In genomic region chr13:85665286-85665685, GRCh38 we compare ENCODE assay signal across 13 cellular contexts.
A peak's percentile ranks its signal among the peaks of the same experiment; 100 is the strongest.
DNase-seq lines count a peak whose midpoint lies in the region; ATAC-seq, FAIRE-seq and TF ChIP-seq lines count a peak whose summit lies in the region.
"Had no signal": no experiment of that assay in that cellular context is flagged by ENCODE, and none has a peak within 500 bp of the region (broad histone marks: within the 10 kb centered on the region; RNA-seq: fewer than 3 reads in every experiment).

No MANE protein-coding gene starts in this region.

- no peak overlapping the region for H3K4me2 ChIP-seq in IMR-90 (ENCODE audit: low read depth, low read length)
- H3K4me2 ChIP-seq: BLaER1 had no signal

- intact Hi-C loops in IMR-90 (cut with micrococcal nuclease) = no loop called here

- H3K27ac ChIP-seq in IMR-90 (ENCODE audit: insufficient read depth, low read length) = peak overlapping the region; percentile 15; the same call in 1 of the 2 replicates
- H3K27ac ChIP-seq: BLaER1, dorsolateral prefrontal cortex, GM23248, upper lobe of right lung had no signal

- dilution Hi-C loops in IMR-90 (cut with HindIII; ENCODE audit: low sequenced_read_pairs, unreplicated experiment) = no loop called here

- no peak overlapping the region; the same call in 1 of the 2 replicates for H3K18ac ChIP-seq in IMR-90 (ENCODE audit: low read depth, low read length)

- H4K5ac ChIP-seq in IMR-90 (ENCODE audit: low read depth, low read length) = peak overlapping the region; percentile 49; the same call in 1 of the 2 replicates

- DNase-seq in CMK (ENCODE audit: low read depth) (peak; percentile 44), IMR-90 (peak; percentile 82), SHP77 treated with DMSO at 0.1 percent for 48 hours (lab: John Stamatoyannopoulos, UW) (peak; percentile 89), fibroblast of mammary gland (ENCODE audit: low read depth) (peak; percentile 1), frontal cortex (ENCODE audit: low spot score in 2 of 2) (no peak), mesenteric fat pad (ENCODE audit: low spot score) (no peak), RKO (ENCODE audit: low spot score) (no peak)
- DNase-seq in activated CD8-positive, alpha-beta memory T cell treated with anti-CD3 and anti-CD28 coated beads, Interleukin-2, amount 50 U/mL, for 48 hours = no peak
- DNase-seq: dorsolateral prefrontal cortex, GM23248, retina, upper lobe of right lung had no signal

- no peaks in the 10 kb centered on the region for H4K20me1 ChIP-seq in IMR-90 (ENCODE audit: insufficient read depth, low read length)
- H4K20me1 ChIP-seq: BLaER1 had no signal

- WGBS in IMR-90 (ENCODE audit: extremely low coverage in 2 of 2, insufficient read length in 1 of 2), 2 experiments = 100% methylated on average over 1 of the region's 4 CpGs; no CpG with 5 or more reads in 1 of the 2 experiments

- ATAC-seq in IMR-90 (ENCODE audit: low read depth) = peak; percentile 77
- ATAC-seq: upper lobe of right lung had no signal

- no peak overlapping the region for H2AK9ac ChIP-seq in IMR-90 (replicated peaks; ENCODE audit: low read depth, low read length, poor library complexity)

- no peak overlapping the region for H2BK15ac ChIP-seq in IMR-90 (ENCODE audit: low read depth, low read length)

- H3K79me1 ChIP-seq in IMR-90 (ENCODE audit: low read depth in 1 of 2, low read length in 2 of 2) = no peaks in the 10 kb centered on the region

- in situ Hi-C loops in IMR-90 (cut with MboI; ENCODE audit: low sequenced_read_pairs) = no loop called here

- no peak overlapping the region for H3K23ac ChIP-seq in IMR-90 (ENCODE audit: low read depth, low read length)

- H3K9me1 ChIP-seq in IMR-90 (ENCODE audit: insufficient read depth, low read length) = no peaks in the 10 kb centered on the region

- H4K8ac ChIP-seq in IMR-90 (ENCODE audit: low read depth in 2 of 2, low read length in 2 of 2) = peak overlapping the region in 1 of 2 experiments; percentile 4; a peak in 2 of 4 replicates

- H2BK20ac ChIP-seq in IMR-90 (ENCODE audit: low read depth, low read length) = no peak overlapping the region; the same call in 1 of the 2 replicates

- no peaks in the 10 kb centered on the region; the same call in 1 of the 2 replicates for H3K4me1 ChIP-seq in IMR-90 (ENCODE audit: control insufficient read depth, insufficient read depth, low read length)
- H3K4me1 ChIP-seq: BLaER1, upper lobe of right lung had no signal

- H3K9me3 ChIP-seq in IMR-90 (ENCODE audit: control insufficient read depth, insufficient read depth, low read length) = no peaks in the 10 kb centered on the region
- H3K9me3 ChIP-seq: BLaER1, upper lobe of right lung had no signal

- H3K27me3 ChIP-seq in IMR-90 (ENCODE audit: control insufficient read depth, insufficient read depth, low read length) = no peaks in the 10 kb centered on the region
- H3K27me3 ChIP-seq: BLaER1, dorsolateral prefrontal cortex, upper lobe of right lung had no signal

- CTCF ChIA-PET in IMR-90 (lab: Yijun Ruan, JAX) = no interaction called here

- H3K4me3 ChIP-seq in IMR-90 (ENCODE audit: insufficient read depth, low read depth, low read length) (no peak overlapping the region), fibroblast of mammary gland (ENCODE audit: control insufficient read depth, low read depth, low read length) (no peak overlapping the region)
- H3K4me3 ChIP-seq: BLaER1, dorsolateral prefrontal cortex, GM23248, upper lobe of right lung had no signal

- POLR2A ChIA-PET in IMR-90 (lab: Charles Lee; ENCODE audit: unreplicated experiment) = no interaction called here

- no peak for FAIRE-seq in frontal cortex (lab: Jason Lieb, UNC)

- no peak overlapping the region for H4K91ac ChIP-seq in IMR-90 (ENCODE audit: insufficient read depth, low read depth, low read length)

- no peak for TF ChIP-seq POLR2A in IMR-90 (IDR thresholded peaks at IDR 0.05; ENCODE audit: low read depth, low read length)

- H3K14ac ChIP-seq in IMR-90 (replicated peaks; ENCODE audit: low read depth, low read length) = no peak overlapping the region

- no peak overlapping the region for H2AFZ ChIP-seq in IMR-90 (replicated peaks; ENCODE audit: low read length, poor library complexity)
- H2AFZ ChIP-seq: GM23248 had no signal

- no peak overlapping the region for H2AK5ac ChIP-seq in IMR-90 (ENCODE audit: low read depth, low read length)

- H2BK5ac ChIP-seq in IMR-90 (ENCODE audit: low read depth, low read length, poor library complexity, severe bottlenecking) = peak overlapping the region; percentile 94

- peak overlapping the region; percentile 19; the same call in 1 of the 2 replicates for H3K4ac ChIP-seq in IMR-90 (ENCODE audit: low read depth, low read length)

- H3K56ac ChIP-seq in IMR-90 (ENCODE audit: extremely low read depth, insufficient read depth, low read length) = no peak overlapping the region

- no TSS peak for BruUV-seq in IMR-90 (replicated peaks; lab: Mats Ljungman, UMichigan)

- H3K9ac ChIP-seq in IMR-90 (ENCODE audit: low read depth, low read length) = no peak overlapping the region
- H3K9ac ChIP-seq: BLaER1, GM23248 had no signal

- H3K36me3 ChIP-seq in IMR-90 (ENCODE audit: control insufficient read depth, insufficient read depth, low read length) = no peaks in the 10 kb centered on the region
- H3K36me3 ChIP-seq: BLaER1, upper lobe of right lung had no signal

- no peak overlapping the region for H2BK120ac ChIP-seq in IMR-90 (ENCODE audit: low read depth, low read length)

- TF ChIP-seq CTCF in IMR-90 (conservative IDR thresholded peaks at IDR 0.05; ENCODE audit: low read depth, low read length) (no peak), fibroblast of mammary gland (conservative IDR thresholded peaks at IDR 0.05; ENCODE audit: control insufficient read depth, insufficient read depth, low read depth, low read length) (no peak)

- no peak for TF ChIP-seq RAD21 in IMR-90 (IDR thresholded peaks at IDR 0.05; ENCODE audit: low read length)

TF ChIP-seq in IMR-90, 13 proteins besides CTCF, POLR2A, EP300 and RAD21:
- TF ChIP-seq MAFK (IDR thresholded peaks at IDR 0.05; ENCODE audit: low read depth, low read length) = peak; percentile 92
- peak; percentile 99 for TF ChIP-seq NFE2L2 (IDR thresholded peaks at IDR 0.05; ENCODE audit: low read depth, low read length)
- TF ChIP-seq RCOR1 (IDR thresholded peaks at IDR 0.05; ENCODE audit: insufficient replicate concordance, low read length) = no peak

Comparison
In these comparisons a context has a peak if more than half of its experiments do, and no peak if none do; other contexts are left out.
1. DNase-seq: peak in CMK (single experiment), IMR-90 (single experiment), SHP77 treated with DMSO at 0.1 percent for 48 hours (single experiment) and fibroblast of mammary gland (single experiment); none in frontal cortex (0 of 2), mesenteric fat pad (single experiment), activated CD8-positive, alpha-beta memory T cell treated with anti-CD3 and anti-CD28 coated beads, Interleukin-2, amount 50 U/mL, for 48 hours (single experiment) and RKO (single experiment).